Comparison of ENCODE assay signal across 23 cellular contexts in the genomic region with DNA sequence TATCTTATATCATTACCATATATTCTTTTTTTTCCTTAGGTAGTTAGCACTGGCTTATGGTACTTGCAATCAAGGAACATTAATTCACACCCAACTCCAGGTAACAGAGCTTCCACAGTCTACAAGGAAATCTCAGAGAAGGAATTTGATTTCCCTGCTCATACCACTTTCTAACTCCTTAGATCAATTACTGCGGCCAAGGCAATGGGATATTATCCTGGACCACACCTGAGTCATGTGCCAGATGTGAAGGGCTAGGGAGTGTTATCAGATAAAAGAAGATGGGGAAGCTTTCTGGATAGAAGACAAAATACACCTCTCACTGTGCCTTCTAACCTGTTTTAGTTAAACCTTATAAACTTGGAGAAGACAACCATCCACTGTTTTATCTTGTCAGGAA.
A peak's percentile ranks its signal among the peaks of the same experiment; 100 is the strongest.
DNase-seq lines count a peak whose midpoint lies in the region; ATAC-seq, FAIRE-seq and TF ChIP-seq lines count a peak whose summit lies in the region.
"Had no signal": no experiment of that assay in that cellular context is flagged by ENCODE, and none has a peak within 500 bp of the region (broad histone marks: within the 10 kb centered on the region; RNA-seq: fewer than 3 reads in every experiment).

No MANE protein-coding gene starts in this region.

- H3K4me2 ChIP-seq in A549: peak overlapping the region; percentile 59
- H3K4me2 ChIP-seq: GM23338 had no signal

- no peak for TF ChIP-seq EP300 in A549 (IDR thresholded peaks at IDR 0.05)

- no peaks in the 10 kb centered on the region for H3K9me3 Mint-ChIP-seq in Calu3 (ENCODE audit: low read depth, unreplicated experiment)
- H3K9me3 Mint-ChIP-seq in glutamatergic neuron (ENCODE audit: unreplicated experiment): no peaks in the 10 kb centered on the region
- H3K9me3 Mint-ChIP-seq: GM23338, H9 had no signal

- no peaks in the 10 kb centered on the region for H3K27me3 ChIP-seq in small intestine (ENCODE audit: control insufficient read depth in 2 of 2, insufficient read depth in 2 of 2, low read length in 2 of 2)
- H3K27me3 ChIP-seq: BE2C had no signal

- H3K36me3 Mint-ChIP-seq in Calu3 (ENCODE audit: insufficient read depth, unreplicated experiment): peaks cover 15% of the 10 kb centered on the region
- no peaks in the 10 kb centered on the region for H3K36me3 Mint-ChIP-seq in glutamatergic neuron (ENCODE audit: unreplicated experiment)

- BruUV-seq in Calu3 (replicated peaks; lab: Mats Ljungman, UMichigan): no TSS peak

- WGBS in A549 (ENCODE audit: missing lambda C conversion rate): 71% methylated on average over 1 of the region's 1 CpG
- WGBS in small intestine, 3 donors: 21 to 61% (median 44%) methylated on average over 1 of the region's 1 CpG

- H3K27ac ChIP-seq in A549 (peak overlapping the region; percentile 52 to 67; a peak in 4 of 6 replicates), small intestine (ENCODE audit: low read depth in 1 of 2, low read length in 1 of 2) (no peak overlapping the region)
- H3K27ac ChIP-seq: RWPE1 had no signal

- CTCF ChIA-PET in A549 (lab: Yijun Ruan, JAX): interaction anchor here (0.5 kb wide), 1 partner anchor 10 kb away, joined by 3 read pairs; no protein-coding TSS in a partner anchor
- CTCF ChIA-PET in Calu3 (lab: Charles Lee): interaction anchor here (0.6 to 2.2 kb wide), 7 partner anchors 8 to 526 kb away, joined by 3 to 13 read pairs (median 3); no protein-coding TSS in a partner anchor

- H3K27me3 Mint-ChIP-seq in Calu3 (ENCODE audit: unreplicated experiment): no peaks in the 10 kb centered on the region
- no peaks in the 10 kb centered on the region for H3K27me3 Mint-ChIP-seq in glutamatergic neuron (ENCODE audit: unreplicated experiment)

- H3K9me3 ChIP-seq in A549 (no peaks in the 10 kb centered on the region), mucosa of descending colon (no peaks in the 10 kb centered on the region), small intestine (ENCODE audit: control insufficient read depth, low read depth) (no peaks in the 10 kb centered on the region)
- H3K9me3 ChIP-seq: BE2C had no signal

- no peak for DNase-seq in A549 (ENCODE audit: low read depth in 1 of 2, low spot score in 1 of 2)
- DNase-seq in Calu3: no peak
- peak in 1 of 3 donors; percentile 51 for DNase-seq in mucosa of descending colon
- peak; percentile 59 for DNase-seq in small intestine
- no peak for DNase-seq in glutamatergic neuron
- DNase-seq in NCI-H1930 (lab: John Stamatoyannopoulos, UW): no peak
- no peak for DNase-seq in activated CD4-positive, CD25-positive, alpha-beta regulatory T cell treated with anti-CD3 and anti-CD28 coated beads, Interleukin-2, amount 50 U/mL, for 72 hours
- DNase-seq: ACHN, BE2C, DMS79, EL, GDM1, H9, Karpas-422, NCI-H2029 treated with DMSO at 0.1 percent for 48 hours, NCI-H446 treated with DMSO at 0.1 percent for 48 hours, NCI-H526 had no signal

- H3K27ac Mint-ChIP-seq in Calu3 (ENCODE audit: unreplicated experiment) (peak overlapping the region; percentile 90), glutamatergic neuron (ENCODE audit: unreplicated experiment) (no peak overlapping the region)
- H3K27ac Mint-ChIP-seq: GM23338, H9 had no signal

- H3K4me1 Mint-ChIP-seq in Calu3 (ENCODE audit: low read depth, unreplicated experiment): peaks cover 64% of the 10 kb centered on the region
- H3K4me1 Mint-ChIP-seq in glutamatergic neuron (ENCODE audit: low read depth, unreplicated experiment): peaks cover 5% of the 10 kb centered on the region
- H3K4me1 Mint-ChIP-seq: GM23338, H9 had no signal

- H3K4me1 ChIP-seq in A549 (peaks cover 42% of the 10 kb centered on the region), mucosa of descending colon (ENCODE audit: low read depth) (peaks cover 14% of the 10 kb centered on the region), small intestine (ENCODE audit: control insufficient read depth in 2 of 2, insufficient read depth in 1 of 2, low read depth in 1 of 2, low read length in 1 of 2) (no peaks in the 10 kb centered on the region)
- H3K4me1 ChIP-seq: BE2C had no signal

- no peak for TF ChIP-seq CTCF in A549 (IDR thresholded peaks at IDR 0.05)
- TF ChIP-seq CTCF in Calu3 (IDR thresholded peaks at IDR 0.05; ENCODE audit: unreplicated experiment): no peak
- no peak for TF ChIP-seq CTCF in mucosa of descending colon (IDR thresholded peaks at IDR 0.05)
- TF ChIP-seq CTCF in glutamatergic neuron (IDR thresholded peaks at IDR 0.05; ENCODE audit: partially characterized antibody, unreplicated experiment): no peak

- TF ChIP-seq POLR2A in A549 (IDR thresholded peaks at IDR 0.05; ENCODE audit: low read length): no peak

- H3K4me3 ChIP-seq in A549 (no peak overlapping the region), mucosa of descending colon (no peak overlapping the region), small intestine (ENCODE audit: low read depth in 1 of 2, low read length in 2 of 2) (no peak overlapping the region)
- H3K4me3 ChIP-seq: GM12878, GM23338 had no signal

- intact Hi-C loops in Calu3 (cut with micrococcal nuclease; ENCODE audit: unreplicated experiment) (loop anchor here (2.0 kb wide), 1 partner anchor 50 kb away; no protein-coding TSS in a partner anchor), mucosa of descending colon (cut with DNase I, micrococcal nuclease) (no loop called here)

- FAIRE-seq in A549 (lab: Jason Lieb, UNC): no peak
- no peak for FAIRE-seq in small intestine (lab: Jason Lieb, UNC)
- FAIRE-seq: D721Med, GM12878, HepG2 had no signal

- POLR2A ChIA-PET in A549 (lab: Yijun Ruan, JAX): interaction anchor here (0.8 to 1.7 kb wide), 2 partner anchors 198 to 199 kb away, joined by 3 to 4 read pairs; partner anchors contain the start of gene SLC12A2

- H3K36me3 ChIP-seq in mucosa of descending colon (ENCODE audit: low read depth) (no peaks in the 10 kb centered on the region), small intestine (ENCODE audit: control insufficient read depth in 2 of 2, insufficient read depth in 2 of 2, low read length in 2 of 2) (no peaks in the 10 kb centered on the region)
- H3K36me3 ChIP-seq: BE2C had no signal

- H3K4me3 Mint-ChIP-seq in Calu3 (ENCODE audit: low read depth, unreplicated experiment): peak overlapping the region; percentile 46
- no peak overlapping the region for H3K4me3 Mint-ChIP-seq in glutamatergic neuron (ENCODE audit: unreplicated experiment)
- H3K4me3 Mint-ChIP-seq: GM23338, H9 had no signal

- ATAC-seq in A549 (peak in 1 of 2 experiments; percentile 9; a peak in 1 of 6 replicates), mucosa of descending colon (peak; percentile 63)
- ATAC-seq: GM12878, GM23338, HepG2, Panc1 had no signal

- no peak for TF ChIP-seq RAD21 in A549 (conservative IDR thresholded peaks at IDR 0.05 in 1 of 2, IDR thresholded peaks at IDR 0.05 in 1 of 2)

TF ChIP-seq in A549, 52 proteins besides CTCF, POLR2A, EP300 and RAD21:
- TF ChIP-seq HOXB5 (CRISPR knock-in tag; IDR thresholded peaks at IDR 0.05) (no peak), MAFK (IDR thresholded peaks at IDR 0.05; ENCODE audit: partially characterized antibody) (no peak), TFCP2L1 (CRISPR knock-in tag; IDR thresholded peaks at IDR 0.05) (no peak), FOSL2 (IDR thresholded peaks at IDR 0.05) (no peak), FOSL2 (CRISPR knock-in tag; IDR thresholded peaks at IDR 0.05) (no peak), RFX5 (IDR thresholded peaks at IDR 0.05) (no peak), ZSCAN20 (CRISPR knock-in tag; IDR thresholded peaks at IDR 0.05) (no peak), HES2 (IDR thresholded peaks at IDR 0.05) (no peak), KDM1A (IDR thresholded peaks at IDR 0.05; ENCODE audit: low read depth) (no peak), MAZ (IDR thresholded peaks at IDR 0.05; ENCODE audit: borderline replicate concordance, low read depth, low read length) (no peak)
TF ChIP-seq in A549: peak in this region for 0.

Comparison
In these comparisons a context has a peak if more than half of its experiments do, and no peak if none do; other contexts are left out.
1. H3K27ac ChIP-seq: peak in A549 (2 of 2); none in small intestine (0 of 2).